16 cellular contexts compared by ENCODE assay signal in genomic region chr16:4338712-4339299, GRCh38. TPM values are rescaled to one million over a fixed set of nuclear protein-coding genes. Genes with fewer than 3 reads are reported as not detected.
DNase-seq lines count a peak whose midpoint lies in the region; TF ChIP-seq lines count a peak whose summit lies in the region.
"Had no signal": no experiment of that assay in that cellular context is flagged by ENCODE, and none has a peak within 500 bp of the region (broad histone marks: within the 10 kb centered on the region; RNA-seq: fewer than 3 reads in every experiment).

No MANE protein-coding gene starts in this region.

- H3K9ac ChIP-seq in SK-N-MC (ENCODE audit: insufficient read length): no peak overlapping the region

- H3K4me2 ChIP-seq in hepatocyte: no peak overlapping the region

- no peak overlapping the region for H3K4me3 ChIP-seq in SK-N-MC
- no peak overlapping the region for H3K4me3 ChIP-seq in hepatocyte
- no peak overlapping the region for H3K4me3 ChIP-seq in spleen

- H2AFZ ChIP-seq in hepatocyte: no peak overlapping the region

- TF ChIP-seq POLR2A in spleen (IDR thresholded peaks at IDR 0.05): no peak

- peaks cover 13% of the 10 kb centered on the region for H4K20me1 ChIP-seq in hepatocyte (ENCODE audit: insufficient read depth, poor library complexity, severe bottlenecking)

- no peaks in the 10 kb centered on the region for H3K9me2 ChIP-seq in hepatocyte (replicated peaks; ENCODE audit: insufficient read depth)

- H3K79me2 ChIP-seq in hepatocyte: peaks cover 31% of the 10 kb centered on the region

- intact Hi-C loops in spleen (cut with DNase I; ENCODE audit: low total_unique reads): no loop called here

- peaks cover 18% of the 10 kb centered on the region for H3K4me1 ChIP-seq in hepatocyte (ENCODE audit: insufficient read depth)
- H3K4me1 ChIP-seq in spleen: peaks cover 0 to 29% (median 16%) of the 10 kb centered on the region in 6 donors

- H3K36me3 ChIP-seq in SK-N-MC (ENCODE audit: insufficient read depth, low read length) (peaks cover 7% of the 10 kb centered on the region; the same call in 1 of the 2 replicates), hepatocyte (replicated peaks; ENCODE audit: insufficient read depth, low read depth) (no peaks in the 10 kb centered on the region), spleen (peaks cover 0 to 89% (median 34%) of the 10 kb centered on the region in 6 donors)

- H3K27ac ChIP-seq in SK-N-MC (peak overlapping the region; percentile 34), hepatocyte (peak overlapping the region; percentile 72), spleen (peak overlapping the region in 2 of 8 donors; percentile 9 to 31)

- DNase-seq in SK-N-MC (ENCODE audit: low read depth, low spot score): no peak
- DNase-seq in hepatocyte (ENCODE audit: low spot score): peak; percentile 19
- DNase-seq in spleen: peak; percentile 75
- DNase-seq in activated CD8-positive, alpha-beta memory T cell treated with anti-CD3 and anti-CD28 coated beads, Interleukin-2, amount 50 U/mL, for 4 hours: no peak
- DNase-seq in dermis blood vessel endothelial cell: no peak
- DNase-seq: activated CD4-positive, alpha-beta T cell treated with anti-CD3 and anti-CD28 coated beads, Interleukin-2, amount 10 ng/mL, durations not matched to agents 24 days and 14 days; activated CD8-positive, alpha-beta memory T cell treated with anti-CD3 and anti-CD28 coated beads, Interleukin-2, amount 50 U/mL, for 48 hours; activated effector memory CD4-positive, alpha-beta T cell treated with anti-CD3 and anti-CD28 coated beads, Interleukin-2, amount 50 U/mL, for 16 hours; central memory CD4-positive, alpha-beta T cell; effector CD4-positive, alpha-beta T cell; H9; naive thymus-derived CD4-positive, alpha-beta T cell; NCI-H187; small intestine; stimulated activated CD4-positive, alpha-beta T cell treated with anti-CD3 and anti-CD28 coated beads, Interleukin-4, amount 100 ng/mL, for 4 hours had no signal

- TF ChIP-seq CTCF in hepatocyte (IDR thresholded peaks at IDR 0.05; ENCODE audit: poor library complexity) (no peak), spleen (IDR thresholded peaks at IDR 0.05 in 8 of 11, conservative IDR thresholded peaks at IDR 0.05 in 3 of 11) (no peak)

- H3K27me3 ChIP-seq in hepatocyte (no peaks in the 10 kb centered on the region), spleen (replicated peaks in 1 of 7) (no peaks in the 10 kb centered on the region)

- H3K9me3 ChIP-seq in SK-N-MC (ENCODE audit: low read depth, low read length): no peaks in the 10 kb centered on the region
- no peaks in the 10 kb centered on the region for H3K9me3 ChIP-seq in hepatocyte (ENCODE audit: low read depth)
- H3K9me3 ChIP-seq in spleen: no peaks in the 10 kb centered on the region

- 92% methylated on average over 9 of the region's 10 CpGs for WGBS in hepatocyte (ENCODE audit: low lambda C conversion rate, missing lambda C conversion rate)
- 87 to 96% (median 91%) methylated on average over 2 to 10 of the region's 10 CpGs for WGBS in spleen, 5 donors

RNA-seq across cellular contexts. Expression of gene PAM16, which starts 12.3 kb away (rescaled TPM):
- total RNA-seq in hepatocyte (33.0 and 35.0 TPM in 2 replicates), spleen (10 to 100 TPM; 26.7 to 45.9 (median 30.1) TPM), dermis blood vessel endothelial cell (11.6 and 15.5 TPM in 2 replicates)
- polyA plus RNA-seq in hepatocyte (57.7 and 70.4 TPM in 2 replicates), spleen (10 to 100 TPM; 65.5 to 88.8 (median 84.8) TPM)

RNA-seq across cellular contexts. Expression of gene GLIS2, which starts 22.9 kb away (rescaled TPM):
- 3.6 TPM in 2 replicates for total RNA-seq in hepatocyte
- polyA plus RNA-seq in hepatocyte: 11.3 and 12.2 TPM in 2 replicates
- 1 to 10 TPM; 1.8 to 8.4 (median 4.8) TPM for total RNA-seq in spleen
- polyA plus RNA-seq in spleen: 1 to 10 TPM in 2 of 3 donors, under 1 TPM in 1; 0.89 to 2.5 (median 2.0) TPM
- total RNA-seq in dermis blood vessel endothelial cell: 0.79 and 1.2 TPM in 2 replicates
- polyA plus RNA-seq: IgD-negative memory B cell; naive thymus-derived CD4-positive, alpha-beta T cell had no signal

RNA-seq across cellular contexts. Expression of gene VASN, which starts 32.8 kb away (rescaled TPM):
- total RNA-seq in hepatocyte (10.0 and 12.1 TPM in 2 replicates), spleen (10 to 100 TPM in 5 of 7 donors, 1 to 10 TPM in 2; 7.4 to 24.9 (median 15.6) TPM), dermis blood vessel endothelial cell (1.9 and 2.2 TPM in 2 replicates)
- polyA plus RNA-seq in hepatocyte (55.9 and 64.2 TPM in 2 replicates), spleen (1 to 10 TPM; 2.0 to 6.3 (median 5.2) TPM)

Comparison
In these comparisons a context has a peak if more than half of its experiments do, and no peak if none do; other contexts are left out.
1. DNase-seq: peak in hepatocyte (single experiment) and spleen (single experiment); none in SK-N-MC (single experiment), activated CD8-positive, alpha-beta memory T cell treated with anti-CD3 and anti-CD28 coated beads, Interleukin-2, amount 50 U/mL, for 4 hours (single experiment) and dermis blood vessel endothelial cell (single experiment).